10 cellular contexts compared by ENCODE assay signal in genomic region chr22:40216041-40216756, GRCh38. TPM values are rescaled to one million over a fixed set of nuclear protein-coding genes. Genes with fewer than 3 reads are reported as not detected.
DNase-seq lines count a peak whose midpoint lies in the region; FAIRE-seq and TF ChIP-seq lines count a peak whose summit lies in the region.
"Had no signal": no experiment of that assay in that cellular context is flagged by ENCODE, and none has a peak within 500 bp of the region (broad histone marks: within the 10 kb centered on the region; RNA-seq: fewer than 3 reads in every experiment).

No MANE protein-coding gene starts in this region.

- no peaks in the 10 kb centered on the region for H3K27me3 ChIP-seq in HUES64 (ENCODE audit: insufficient read depth, low read length)
- no peaks in the 10 kb centered on the region for H3K27me3 ChIP-seq in small intestine (ENCODE audit: control insufficient read depth in 2 of 2, insufficient read depth in 2 of 2, low read length in 2 of 2)
- H3K27me3 ChIP-seq in dorsolateral prefrontal cortex: no peaks in the 10 kb centered on the region

- DNase-seq in SKM-1 treated with dmso at 0.1 percent for 144 hours (lab: John Stamatoyannopoulos, UW; ENCODE audit: unreplicated experiment) (peak; percentile 17), SKM-1 (lab: John Stamatoyannopoulos, UW; ENCODE audit: unreplicated experiment) (no peak), small intestine (no peak), dorsolateral prefrontal cortex (no peak), NCI-H146 treated with DMSO at 0.1 percent for 48 hours (lab: John Stamatoyannopoulos, UW; ENCODE audit: unreplicated experiment) (no peak), amniotic stem cell (lab: John Stamatoyannopoulos, UW) (no peak)
- DNase-seq: NCI-H1436 had no signal

- no peaks in the 10 kb centered on the region for H3K9me3 Mint-ChIP-seq in activated naive CD4-positive, alpha-beta T cell treated with anti-CD3 and anti-CD28 coated beads, Interleukin-2, amount 50 U/mL, for 24 hours

- H3K4me1 ChIP-seq in HUES64 (ENCODE audit: insufficient read depth, low read length) (peaks cover 66% of the 10 kb centered on the region), small intestine (ENCODE audit: control insufficient read depth in 2 of 2, insufficient read depth in 1 of 2, low read depth in 1 of 2, low read length in 1 of 2) (peaks cover 0 to 21% of the 10 kb centered on the region in 2 donors)

- H3K36me3 ChIP-seq in HUES64 (ENCODE audit: insufficient read depth, low read length) (no peaks in the 10 kb centered on the region), small intestine (ENCODE audit: control insufficient read depth in 2 of 2, insufficient read depth in 2 of 2, low read length in 2 of 2) (no peaks in the 10 kb centered on the region)

- no peaks in the 10 kb centered on the region for H3K27me3 Mint-ChIP-seq in activated naive CD4-positive, alpha-beta T cell treated with anti-CD3 and anti-CD28 coated beads, Interleukin-2, amount 50 U/mL, for 24 hours

- H3K9ac ChIP-seq in HUES64 (ENCODE audit: low read depth, low read length): no peak overlapping the region

- 88% methylated on average over 10 of the region's 11 CpGs for WGBS in HUES64
- WGBS in small intestine, 3 donors: 72 to 89% (median 79%) methylated on average over 11 of the region's 11 CpGs

- intact Hi-C loops in dorsolateral prefrontal cortex (cut with DNase I): no loop called here

- TF ChIP-seq CTCF in dorsolateral prefrontal cortex (IDR thresholded peaks at IDR 0.05 in 54 of 56, conservative IDR thresholded peaks at IDR 0.05 in 2 of 56; ENCODE audit: low read depth in 1 of 56, partially characterized antibody in 56 of 56): no peak

- peaks cover 91% of the 10 kb centered on the region for H3K4me1 Mint-ChIP-seq in activated naive CD4-positive, alpha-beta T cell treated with anti-CD3 and anti-CD28 coated beads, Interleukin-2, amount 50 U/mL, for 24 hours

- no peak for FAIRE-seq in small intestine (lab: Jason Lieb, UNC)

- peak overlapping the region; percentile 97 for H3K27ac Mint-ChIP-seq in activated naive CD4-positive, alpha-beta T cell treated with anti-CD3 and anti-CD28 coated beads, Interleukin-2, amount 50 U/mL, for 24 hours

- H3K27ac ChIP-seq in HUES64 (ENCODE audit: low read depth, low read length) (peak overlapping the region; percentile 24), small intestine (ENCODE audit: low read depth in 1 of 2, low read length in 1 of 2) (peak overlapping the region; percentile 14 to 30), dorsolateral prefrontal cortex (peak overlapping the region in 15 of 59 donors; percentile 1 to 79 (median 22))
- H3K27ac ChIP-seq: 22Rv1 had no signal

- H3K36me3 Mint-ChIP-seq in activated naive CD4-positive, alpha-beta T cell treated with anti-CD3 and anti-CD28 coated beads, Interleukin-2, amount 50 U/mL, for 24 hours: no peaks in the 10 kb centered on the region

- H3K4me3 Mint-ChIP-seq in activated naive CD4-positive, alpha-beta T cell treated with anti-CD3 and anti-CD28 coated beads, Interleukin-2, amount 50 U/mL, for 24 hours: peak overlapping the region; percentile 75

- no peak overlapping the region for H3K4me3 ChIP-seq in HUES64 (ENCODE audit: low read length)
- no peak overlapping the region for H3K4me3 ChIP-seq in small intestine (ENCODE audit: low read depth in 1 of 2, low read length in 2 of 2)
- H3K4me3 ChIP-seq in dorsolateral prefrontal cortex: no peak overlapping the region

- H3K9me3 ChIP-seq in HUES64 (ENCODE audit: insufficient read depth, low read depth, low read length) (no peaks in the 10 kb centered on the region), small intestine (ENCODE audit: control insufficient read depth, low read depth) (no peaks in the 10 kb centered on the region)

RNA-seq across cellular contexts. Expression of gene TNRC6B, which starts 38.5 kb away (rescaled TPM):
- polyA plus RNA-seq in HUES64 (2013, experiment 1 of 2): 14.5 TPM
- 15.8 TPM for polyA plus RNA-seq in HUES64 (2013, experiment 2 of 2)
- polyA plus RNA-seq in small intestine: 1 to 10 TPM; 2.2 to 9.6 (median 3.5) TPM
- total RNA-seq in dorsolateral prefrontal cortex: 100 to 1,000 TPM in 78 of 120 experiments, 10 to 100 TPM in 42; 79.1 to 136 (median 104) TPM
